8 cellular contexts compared by ENCODE assay signal in genomic region chr2:136238552-136239346, GRCh38.
A peak's percentile ranks its signal among the peaks of the same experiment; 100 is the strongest.
DNase-seq lines count a peak whose midpoint lies in the region; ATAC-seq, FAIRE-seq and TF ChIP-seq lines count a peak whose summit lies in the region.

No MANE protein-coding gene starts in this region.

- no peaks in the 10 kb centered on the region for H3K36me3 ChIP-seq in esophagus muscularis mucosa
- no peaks in the 10 kb centered on the region for H3K36me3 ChIP-seq in skeletal muscle satellite cell (ENCODE audit: insufficient read depth, low read length)

- in situ Hi-C loops in KBM-7 (cut with MboI; ENCODE audit: low pct_unique_long_range_greater_than_20kb, low sequenced_read_pairs) = no loop called here

- intact Hi-C loops in esophagus muscularis mucosa (cut with DNase I) = no loop called here

- TF ChIP-seq POLR2A in esophagus muscularis mucosa (IDR thresholded peaks at IDR 0.05; ENCODE audit: low read depth) = no peak

- TF ChIP-seq CTCF in esophagus muscularis mucosa (IDR thresholded peaks at IDR 0.05) = no peak

- H3K4me1 ChIP-seq in esophagus muscularis mucosa (peaks cover 24 to 42% (median 33%) of the 10 kb centered on the region in 4 donors), skeletal muscle satellite cell (ENCODE audit: control insufficient read depth, insufficient read depth, low read length) (peaks cover 15% of the 10 kb centered on the region)

- peak overlapping the region; percentile 28 to 65 (median 47) for H3K27ac ChIP-seq in esophagus muscularis mucosa (replicated peaks in 1 of 4)

- no peaks in the 10 kb centered on the region for H3K9me3 ChIP-seq in esophagus muscularis mucosa
- H3K9me3 ChIP-seq in skeletal muscle satellite cell (replicated peaks; ENCODE audit: low read length) = no peaks in the 10 kb centered on the region

- 40% methylated on average over 9 of the region's 9 CpGs for WGBS in esophagus muscularis mucosa

- peak; percentile 88 for ATAC-seq in GM21723 (IDR thresholded peaks at IDR 0.05; ENCODE audit: unreplicated experiment)

- peak overlapping the region; percentile 49 for H3K4me2 ChIP-seq in skeletal muscle satellite cell (ENCODE audit: low read length)

- no peak for TF ChIP-seq EP300 in esophagus muscularis mucosa (IDR thresholded peaks at IDR 0.05)

- H3K27me3 ChIP-seq in esophagus muscularis mucosa (no peaks in the 10 kb centered on the region), skeletal muscle satellite cell (ENCODE audit: control insufficient read depth, insufficient read depth, low read length) (no peaks in the 10 kb centered on the region)

- H3K4me3 ChIP-seq in esophagus muscularis mucosa (no peak overlapping the region), skeletal muscle satellite cell (ENCODE audit: low read length) (no peak overlapping the region)

- no peak overlapping the region for H3K9ac ChIP-seq in skeletal muscle satellite cell (ENCODE audit: low read depth, low read length)

- FAIRE-seq in frontal cortex (lab: Jason Lieb, UNC) = no peak

- DNase-seq in GF-D8 (lab: John Stamatoyannopoulos, UW) (peak; percentile 72), KBM-7 (peak; percentile 91), esophagus muscularis mucosa (ENCODE audit: extremely low spot score) (no peak), ecto neural progenitor cell (ENCODE audit: low spot score) (no peak), frontal cortex (ENCODE audit: low spot score in 2 of 2) (no peak)
- DNase-seq in activated CD4-positive, alpha-beta T cell treated with anti-CD3 and anti-CD28 coated beads, Interleukin-2, amount 50 U/mL, for 4 hours = peak; percentile 5

Comparison
In these comparisons a context has a peak if more than half of its experiments do, and no peak if none do; other contexts are left out.
1. DNase-seq: peak in GF-D8 (single experiment), KBM-7 (single experiment) and activated CD4-positive, alpha-beta T cell treated with anti-CD3 and anti-CD28 coated beads, Interleukin-2, amount 50 U/mL, for 4 hours (2 of 2); none in esophagus muscularis mucosa (single experiment), ecto neural progenitor cell (single experiment) and frontal cortex (0 of 2).